Comparison of ENCODE assay signal across 1 cellular context in the genomic region with DNA sequence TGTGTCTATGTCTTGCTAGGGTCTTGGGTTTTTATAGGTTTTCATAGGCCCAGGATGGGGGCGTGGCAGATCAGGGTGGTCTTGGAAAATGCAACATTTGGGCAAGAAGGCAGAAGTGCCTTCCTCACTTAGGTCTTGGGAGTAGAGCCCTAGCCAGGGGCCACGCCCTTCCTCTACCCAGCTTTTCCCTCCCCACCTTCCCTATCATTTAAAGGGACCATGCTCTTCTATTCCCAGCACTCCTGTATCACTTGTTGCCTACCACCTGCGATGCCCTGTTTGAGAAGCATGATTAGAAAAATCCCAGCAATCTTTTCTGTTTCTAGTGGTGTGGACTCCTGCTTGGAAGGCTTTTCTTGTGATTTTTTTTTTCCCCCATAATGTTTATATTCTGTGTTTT.
TF ChIP-seq lines count a peak whose summit lies in the region.

No MANE protein-coding gene starts in this region.

TF ChIP-seq in HEK293, 187 proteins besides CTCF, POLR2A, EP300 and RAD21 (continued from another document):
- TF ChIP-seq, protein P1, sequence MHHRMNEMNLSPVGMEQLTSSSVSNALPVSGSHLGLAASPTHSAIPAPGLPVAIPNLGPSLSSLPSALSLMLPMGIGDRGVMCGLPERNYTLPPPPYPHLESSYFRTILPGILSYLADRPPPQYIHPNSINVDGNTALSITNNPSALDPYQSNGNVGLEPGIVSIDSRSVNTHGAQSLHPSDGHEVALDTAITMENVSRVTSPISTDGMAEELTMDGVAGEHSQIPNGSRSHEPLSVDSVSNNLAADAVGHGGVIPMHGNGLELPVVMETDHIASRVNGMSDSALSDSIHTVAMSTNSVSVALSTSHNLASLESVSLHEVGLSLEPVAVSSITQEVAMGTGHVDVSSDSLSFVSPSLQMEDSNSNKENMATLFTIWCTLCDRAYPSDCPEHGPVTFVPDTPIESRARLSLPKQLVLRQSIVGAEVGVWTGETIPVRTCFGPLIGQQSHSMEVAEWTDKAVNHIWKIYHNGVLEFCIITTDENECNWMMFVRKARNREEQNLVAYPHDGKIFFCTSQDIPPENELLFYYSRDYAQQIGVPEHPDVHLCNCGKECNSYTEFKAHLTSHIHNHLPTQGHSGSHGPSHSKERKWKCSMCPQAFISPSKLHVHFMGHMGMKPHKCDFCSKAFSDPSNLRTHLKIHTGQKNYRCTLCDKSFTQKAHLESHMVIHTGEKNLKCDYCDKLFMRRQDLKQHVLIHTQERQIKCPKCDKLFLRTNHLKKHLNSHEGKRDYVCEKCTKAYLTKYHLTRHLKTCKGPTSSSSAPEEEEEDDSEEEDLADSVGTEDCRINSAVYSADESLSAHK (tag by site-specific recombination; IDR thresholded peaks at IDR 0.05): no peak
- TF ChIP-seq YY2 (tag by site-specific recombination; IDR thresholded peaks at IDR 0.05) (no peak), KLF1 (tag by site-specific recombination; IDR thresholded peaks at IDR 0.05) (peak; percentile 57), ZNF621 (tag by site-specific recombination; IDR thresholded peaks at IDR 0.05) (no peak), SP7 (tag by site-specific recombination; IDR thresholded peaks at IDR 0.05) (no peak), SCRT1 (tag by site-specific recombination; IDR thresholded peaks at IDR 0.05; ENCODE audit: borderline replicate concordance) (peak; percentile 88), ZNF768 (tag by site-specific recombination; IDR thresholded peaks at IDR 0.05) (no peak)
